Comparison of ENCODE assay signal across 1 cellular context in genomic region chr1:26961826-26962225, GRCh38.
TF ChIP-seq lines count a peak whose summit lies in the region.

No MANE protein-coding gene starts in this region.

TF ChIP-seq in HepG2, 621 proteins besides CTCF, POLR2A, EP300 and RAD21 (continued from another document and continues in another):
- TF ChIP-seq NR0B2 (CRISPR knock-in tag; IDR thresholded peaks at IDR 0.05) (no peak), ZNF275 (CRISPR knock-in tag; IDR thresholded peaks at IDR 0.05; ENCODE audit: borderline replicate concordance) (no peak), CBX5 (CRISPR knock-in tag; IDR thresholded peaks at IDR 0.05; ENCODE audit: borderline replicate concordance) (no peak), ZNF740 (CRISPR knock-in tag; IDR thresholded peaks at IDR 0.05) (no peak), ZNF30 (CRISPR knock-in tag; IDR thresholded peaks at IDR 0.05) (no peak), ZBTB21 (CRISPR knock-in tag; IDR thresholded peaks at IDR 0.05) (no peak), ZNF251 (CRISPR knock-in tag; IDR thresholded peaks at IDR 0.05) (no peak), ZFP1 (CRISPR knock-in tag; IDR thresholded peaks at IDR 0.05) (no peak), ZNF407 (CRISPR knock-in tag; IDR thresholded peaks at IDR 0.05; ENCODE audit: not compliant biosample characterization) (no peak), FOXA3 (CRISPR knock-in tag; IDR thresholded peaks at IDR 0.05) (peak; percentile 88), NKX3-1 (CRISPR knock-in tag; IDR thresholded peaks at IDR 0.05) (no peak), EEA1 (CRISPR knock-in tag; IDR thresholded peaks at IDR 0.05; ENCODE audit: borderline replicate concordance) (no peak), HIC2 (CRISPR knock-in tag; IDR thresholded peaks at IDR 0.05; ENCODE audit: low read depth) (no peak), MTF2 (CRISPR knock-in tag; IDR thresholded peaks at IDR 0.05; ENCODE audit: borderline replicate concordance) (no peak), CEBPB (IDR thresholded peaks at IDR 0.05; ENCODE audit: borderline replicate concordance, low read depth, low read length) (peak; percentile 98), ZNF674 (CRISPR knock-in tag; IDR thresholded peaks at IDR 0.05; ENCODE audit: low read depth) (no peak), THAP7 (CRISPR knock-in tag; IDR thresholded peaks at IDR 0.05) (no peak), PHF8 (CRISPR knock-in tag; IDR thresholded peaks at IDR 0.05) (no peak), CSRNP1 (CRISPR knock-in tag; IDR thresholded peaks at IDR 0.05) (no peak), CREB3 (CRISPR knock-in tag; IDR thresholded peaks at IDR 0.05) (no peak), ZNF713 (CRISPR knock-in tag; IDR thresholded peaks at IDR 0.05) (no peak), MAX (IDR thresholded peaks at IDR 0.05) (no peak), DNMT3B (CRISPR knock-in tag; conservative IDR thresholded peaks at IDR 0.05) (no peak; the same call in 1 of the 2 replicates), BRD4 (CRISPR knock-in tag; IDR thresholded peaks at IDR 0.05) (no peak), ATF1 (CRISPR knock-in tag; IDR thresholded peaks at IDR 0.05) (no peak), SALL1 (CRISPR knock-in tag; IDR thresholded peaks at IDR 0.05) (peak; percentile 50; the same call in 1 of the 2 replicates), ZC3H4 (CRISPR knock-in tag; IDR thresholded peaks at IDR 0.05; ENCODE audit: borderline replicate concordance) (no peak), ZBTB39 (CRISPR knock-in tag; IDR thresholded peaks at IDR 0.05) (no peak), TFDP2 (CRISPR knock-in tag; IDR thresholded peaks at IDR 0.05) (no peak), TBL1XR1 (IDR thresholded peaks at IDR 0.05; ENCODE audit: borderline replicate concordance, low read length, partially characterized antibody) (peak; percentile 46), ZBTB44 (CRISPR knock-in tag; IDR thresholded peaks at IDR 0.05) (no peak), ZNF451 (CRISPR knock-in tag; IDR thresholded peaks at IDR 0.05) (no peak), ZNF850 (CRISPR knock-in tag; conservative IDR thresholded peaks at IDR 0.05) (no peak), PCBP1 (IDR thresholded peaks at IDR 0.05; ENCODE audit: borderline replicate concordance, low read depth, low read length) (no peak), FOXO1 (CRISPR knock-in tag; IDR thresholded peaks at IDR 0.05) (peak; percentile 78; the same call in 1 of the 2 replicates), NFE2 (CRISPR knock-in tag; IDR thresholded peaks at IDR 0.05) (no peak), ZNF709 (CRISPR knock-in tag; IDR thresholded peaks at IDR 0.05) (no peak), STAT5B (CRISPR knock-in tag; IDR thresholded peaks at IDR 0.05) (no peak), ZNF644 (CRISPR knock-in tag; IDR thresholded peaks at IDR 0.05; ENCODE audit: low read depth) (0 out of 2 replicates have a peak, but pooled peaks have one; percentile 54), GATAD2A (CRISPR knock-in tag; IDR thresholded peaks at IDR 0.05) (peak; percentile 92), SMAD3 (CRISPR knock-in tag; IDR thresholded peaks at IDR 0.05) (peak; percentile 44; the same call in 1 of the 2 replicates), GZF1 (CRISPR knock-in tag; IDR thresholded peaks at IDR 0.05) (no peak), SP140L (CRISPR knock-in tag; IDR thresholded peaks at IDR 0.05; ENCODE audit: borderline replicate concordance) (no peak)
